31 cellular contexts compared by ENCODE assay signal in the genomic region with DNA sequence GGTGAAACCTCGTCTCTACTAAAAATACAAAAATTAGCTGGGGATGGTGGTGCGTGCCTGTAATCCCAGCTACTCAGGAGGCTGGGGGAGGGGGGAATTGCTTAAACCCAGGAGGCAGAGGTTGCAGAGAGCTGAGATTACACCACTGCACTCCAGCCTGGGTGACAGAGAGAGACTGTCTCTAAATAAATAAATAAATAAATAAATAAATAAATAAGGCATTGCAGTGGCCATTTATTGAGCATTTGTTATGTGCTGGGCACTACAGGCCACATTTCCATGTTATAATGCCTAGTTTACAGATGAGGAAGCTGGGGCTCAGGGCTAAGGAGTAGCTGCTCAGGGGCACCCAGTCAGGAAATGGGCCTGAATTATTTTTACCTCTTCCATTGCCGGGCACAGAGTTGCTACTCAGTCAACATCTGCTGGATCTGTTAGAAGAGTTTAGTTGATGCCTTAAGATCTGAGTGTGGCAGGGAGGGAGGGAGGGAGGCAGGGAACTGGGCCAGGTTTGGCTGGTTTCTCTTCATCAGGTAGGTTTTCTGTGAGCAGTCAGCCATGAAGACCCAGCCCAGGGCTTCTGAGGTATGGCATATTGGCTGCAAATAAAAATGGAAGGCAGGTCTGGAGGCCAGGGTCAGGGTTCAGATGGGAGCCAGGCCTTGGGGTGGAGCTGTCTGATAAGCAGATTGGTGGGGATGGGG.
"Had no signal": no experiment of that assay in that cellular context is flagged by ENCODE, and none has a peak within 500 bp of the region (broad histone marks: within the 10 kb centered on the region; RNA-seq: fewer than 3 reads in every experiment).

No MANE protein-coding gene starts in this region.

- H3K27me3 ChIP-seq: ovary, vagina had no signal

- DNase-seq: activated CD4-positive, alpha-beta memory T cell treated with anti-CD3 and anti-CD28 coated beads for 36 hours; activated CD4-positive, alpha-beta T cell treated with anti-CD3 and anti-CD28 coated beads for 48 hours; activated CD4-positive, CD25-positive, alpha-beta regulatory T cell; activated CD8-positive, alpha-beta memory T cell treated with anti-CD3 and anti-CD28 coated beads, Interleukin-2, amount 50 U/mL, for 4 hours; activated effector memory CD4-positive, alpha-beta T cell treated with anti-CD3 and anti-CD28 coated beads, Interleukin-2, amount 50 U/mL, for 16 hours; activated naive CD4-positive, alpha-beta T cell treated with anti-CD3 and anti-CD28 coated beads for 36 hours; activated naive CD8-positive, alpha-beta T cell treated with anti-CD3 and anti-CD28 coated beads for 36 hours; activated T-cell treated with anti-CD3 and anti-CD28 coated beads, Interleukin-2, amount 50 U/mL, for 1 hour; adrenal gland; aorta; body of pancreas; colonic mucosa; effector CD8-positive, alpha-beta T cell; esophagus squamous epithelium; foreskin melanocyte; heart right ventricle; kidney glomerular epithelial cell; left ventricle myocardium inferior; naive B cell; nephron progenitor cell; ovary; retina; stimulated activated CD4-positive, alpha-beta T cell treated with anti-CD3 and anti-CD28 coated beads, Interleukin-4, amount 100 ng/mL, for 24 hours; T-helper 9 cell had no signal

- H3K4me3 ChIP-seq: adrenal gland, body of pancreas, colonic mucosa, esophagus squamous epithelium, heart right ventricle, left ventricle myocardium inferior, lung, ovary, prostate gland, skin epidermis, thoracic aorta, vagina had no signal

- H3K36me3 ChIP-seq: adrenal gland, colonic mucosa, esophagus squamous epithelium, heart right ventricle, left ventricle myocardium inferior, ovary, prostate gland, thoracic aorta, vagina had no signal

- ATAC-seq: body of pancreas, heart right ventricle, sciatic nerve had no signal

- H3K4me1 ChIP-seq: colonic mucosa, prostate gland had no signal

- H3K27ac ChIP-seq: adrenal gland, body of pancreas, colonic mucosa, epithelial cell of prostate, esophagus squamous epithelium, heart right ventricle, left ventricle myocardium inferior, ovary, prostate gland, skin epidermis, thoracic aorta, vagina had no signal

- H3K9me3 ChIP-seq: adrenal gland, body of pancreas, colonic mucosa, esophagus squamous epithelium, heart right ventricle, left ventricle myocardium inferior, ovary, prostate gland, thoracic aorta, vagina had no signal
